20 cellular contexts compared by ENCODE assay signal in the genomic region with DNA sequence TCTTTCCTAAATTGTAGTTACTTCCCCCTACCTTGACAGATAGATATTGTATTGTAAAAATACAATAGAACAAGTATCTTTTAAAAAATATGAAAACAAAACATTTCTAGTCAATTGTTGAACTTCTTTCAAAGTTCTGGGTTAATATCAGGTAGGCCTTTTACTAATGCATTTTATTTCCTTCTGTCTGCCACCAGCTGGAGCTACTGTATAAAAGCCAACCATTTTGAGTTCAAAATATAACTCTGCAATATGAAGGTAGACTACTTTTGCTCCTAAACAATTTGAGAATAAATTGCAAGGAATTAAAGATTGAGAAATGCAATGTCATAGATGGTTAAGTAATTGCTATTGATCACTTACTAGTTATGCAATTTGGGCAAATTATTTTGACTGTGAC. TPM values are rescaled to one million over a fixed set of nuclear protein-coding genes. Genes with fewer than 3 reads are reported as not detected.
DNase-seq lines count a peak whose midpoint lies in the region; ATAC-seq, FAIRE-seq and TF ChIP-seq lines count a peak whose summit lies in the region.
"Had no signal": no experiment of that assay in that cellular context is flagged by ENCODE, and none has a peak within 500 bp of the region (broad histone marks: within the 10 kb centered on the region; RNA-seq: fewer than 3 reads in every experiment).

No MANE protein-coding gene starts in this region.

- TF ChIP-seq RAD21 in A549 (conservative IDR thresholded peaks at IDR 0.05 in 1 of 2, IDR thresholded peaks at IDR 0.05 in 1 of 2) (peak in 1 of 2 experiments; percentile 27; a peak in 1 of 5 replicates), HCT116 (IDR thresholded peaks at IDR 0.05; ENCODE audit: low read depth) (peak; percentile 17; the same call in 1 of the 2 replicates)

- in situ Hi-C loops in Panc1 (cut with HindIII; ENCODE audit: low pct_unique_long_range_greater_than_20kb, low sequenced_read_pairs) = no loop called here

- DNase-seq in A549 (ENCODE audit: low read depth in 1 of 2, low spot score in 1 of 2) = no peak
- DNase-seq in HCT116 (ENCODE audit: low read depth, low spot score) = no peak
- no peak for DNase-seq in Panc1 (ENCODE audit: low read depth, low spot score)
- DNase-seq in right lobe of liver = no peak
- no peak for DNase-seq in activated CD4-positive, CD25-positive, alpha-beta regulatory T cell treated with anti-CD3 and anti-CD28 coated beads, Interleukin-2, amount 50 U/mL, for 72 hours
- no peak for DNase-seq in activated T-helper 1 cell treated with anti-CD3 and anti-CD28 coated beads, Interleukin-12 subunit alpha, Interleukin-12 subunit beta, Interleukin-2, Interleukin-4 antibody, amounts not matched to agents 30 ng/mL and 10 ng/mL and 1 ng/mL, durations not matched to agents 14 hours and 24 hours and 36 hours (ENCODE audit: low spot score)
- DNase-seq in SIG-M5 (lab: John Stamatoyannopoulos, UW) = no peak
- DNase-seq: CD8-positive, alpha-beta T cell; DMS79; GOT3; NCI-H1105; NCI-H1694; NCI-H2107; NCI-H345; NCI-H526; OCI-M1; RPMI8226; SJCRH30; SW 1271 had no signal

- H2AFZ ChIP-seq in HCT116 (ENCODE audit: low read depth, low read length, poor library complexity, severe bottlenecking) = no peak overlapping the region

- no peak overlapping the region for H3K4me3 Mint-ChIP-seq in activated T-helper 1 cell treated with anti-CD3 and anti-CD28 coated beads, Interleukin-12 subunit alpha, Interleukin-12 subunit beta, Interleukin-2, Interleukin-4 antibody, amounts not matched to agents 30 ng/mL and 10 ng/mL and 1 ng/mL, durations not matched to agents 14 hours and 24 hours and 36 hours
- H3K4me3 Mint-ChIP-seq: CD8-positive, alpha-beta T cell had no signal

- H3K27ac ChIP-seq in A549 (no peak overlapping the region), HCT116 (ENCODE audit: low read depth, low read length) (no peak overlapping the region), Panc1 (ENCODE audit: low read length) (no peak overlapping the region), right lobe of liver (no peak overlapping the region)
- H3K27ac ChIP-seq: SJCRH30 had no signal

- TF ChIP-seq POLR2A in A549 (IDR thresholded peaks at IDR 0.05; ENCODE audit: low read length) (no peak), HCT116 (IDR thresholded peaks at IDR 0.05; ENCODE audit: borderline replicate concordance, extremely low read depth, insufficient read depth, insufficient read length) (no peak), right lobe of liver (IDR thresholded peaks at IDR 0.05) (no peak)

- POLR2A ChIA-PET in A549 (lab: Yijun Ruan, JAX) = no interaction called here
- POLR2A ChIA-PET in HCT116 (lab: Charles Lee) = no interaction called here
- POLR2A ChIA-PET in Panc1 (lab: Charles Lee) = no interaction called here

- intact Hi-C loops in HCT116 (cut with micrococcal nuclease) = no loop called here
- intact Hi-C loops in Panc1 (cut with micrococcal nuclease; ENCODE audit: unreplicated experiment) = no loop called here
- intact Hi-C loops in right lobe of liver (cut with DNase I) = no loop called here
- intact Hi-C loops in activated T-helper 1 cell treated with anti-CD3 and anti-CD28 coated beads, Interleukin-12 subunit alpha, Interleukin-12 subunit beta, Interleukin-2, Interleukin-4 antibody, amounts not matched to agents 30 ng/mL and 10 ng/mL and 1 ng/mL, durations not matched to agents 14 hours and 24 hours and 36 hours (cut with micrococcal nuclease) = no loop called here

- no peak for TF ChIP-seq EP300 in A549 (IDR thresholded peaks at IDR 0.05)

- H3K4me3 ChIP-seq in A549 = no peak overlapping the region
- no peak overlapping the region for H3K4me3 ChIP-seq in HCT116 (replicated peaks in 1 of 2; ENCODE audit: low read depth in 1 of 2, low read length in 2 of 2)
- H3K4me3 ChIP-seq in Panc1 (ENCODE audit: low read depth in 2 of 2, low read length in 2 of 2) = no peak overlapping the region
- no peak overlapping the region for H3K4me3 ChIP-seq in right lobe of liver
- H3K4me3 ChIP-seq: SJCRH30 had no signal

- H3K36me3 ChIP-seq in HCT116 (ENCODE audit: control insufficient read depth in 1 of 2, insufficient read depth in 2 of 2, low read length in 2 of 2) (no peaks in the 10 kb centered on the region), Panc1 (ENCODE audit: control insufficient read depth, insufficient read depth, low read length) (no peaks in the 10 kb centered on the region), right lobe of liver (no peaks in the 10 kb centered on the region)
- H3K36me3 ChIP-seq: SJCRH30 had no signal

- TF ChIP-seq CTCF in A549 (IDR thresholded peaks at IDR 0.05) (peak; percentile 13; the same call in 2 of the 3 replicates), HCT116 (IDR thresholded peaks at IDR 0.05 in 2 of 3, conservative IDR thresholded peaks at IDR 0.05 in 1 of 3; ENCODE audit: borderline replicate concordance in 1 of 3, insufficient read depth in 1 of 3, low read depth in 2 of 3, low read length in 2 of 3) (no peak), Panc1 (IDR thresholded peaks at IDR 0.05) (peak; percentile 12; the same call in 1 of the 2 replicates), right lobe of liver (IDR thresholded peaks at IDR 0.05) (peak; percentile 13 to 45 (median 30))

- no peaks in the 10 kb centered on the region for H3K9me3 Mint-ChIP-seq in activated T-helper 1 cell treated with anti-CD3 and anti-CD28 coated beads, Interleukin-12 subunit alpha, Interleukin-12 subunit beta, Interleukin-2, Interleukin-4 antibody, amounts not matched to agents 30 ng/mL and 10 ng/mL and 1 ng/mL, durations not matched to agents 14 hours and 24 hours and 36 hours
- H3K9me3 Mint-ChIP-seq: CD8-positive, alpha-beta T cell had no signal

- H3K79me2 ChIP-seq in HCT116 (ENCODE audit: insufficient read depth, low read length) = no peaks in the 10 kb centered on the region

- H3K27me3 Mint-ChIP-seq in activated T-helper 1 cell treated with anti-CD3 and anti-CD28 coated beads, Interleukin-12 subunit alpha, Interleukin-12 subunit beta, Interleukin-2, Interleukin-4 antibody, amounts not matched to agents 30 ng/mL and 10 ng/mL and 1 ng/mL, durations not matched to agents 14 hours and 24 hours and 36 hours (ENCODE audit: insufficient read depth) = no peaks in the 10 kb centered on the region

- no peaks in the 10 kb centered on the region for H3K4me1 ChIP-seq in A549
- peaks cover 1 to 7% of the 10 kb centered on the region in 2 experiments for H3K4me1 ChIP-seq in HCT116 (ENCODE audit: control insufficient read depth in 1 of 2, insufficient read depth in 2 of 2, low read length in 2 of 2)
- no peaks in the 10 kb centered on the region for H3K4me1 ChIP-seq in Panc1 (ENCODE audit: control insufficient read depth, insufficient read depth, low read length)
- H3K4me1 ChIP-seq in right lobe of liver = peaks cover 0 to 12% (median 5%) of the 10 kb centered on the region in 4 donors
- H3K4me1 ChIP-seq: SJCRH30 had no signal

- BruUV-seq in HCT116 (replicated peaks; lab: Mats Ljungman, UMichigan) (no TSS peak), Panc1 (replicated peaks; lab: Mats Ljungman, UMichigan) (no TSS peak)

- H3K9me3 ChIP-seq in A549 (no peaks in the 10 kb centered on the region), HCT116 (ENCODE audit: control insufficient read depth in 1 of 2, insufficient read depth in 1 of 2, low read depth in 1 of 2, low read length in 2 of 2) (no peaks in the 10 kb centered on the region), Panc1 (ENCODE audit: control insufficient read depth, insufficient read depth, low read depth, low read length) (no peaks in the 10 kb centered on the region), right lobe of liver (no peaks in the 10 kb centered on the region)
- H3K9me3 ChIP-seq: SJCRH30 had no signal

- H3K27me3 ChIP-seq in HCT116 (ENCODE audit: insufficient read depth, low read length) = no peaks in the 10 kb centered on the region
- H3K27me3 ChIP-seq in Panc1 (ENCODE audit: control insufficient read depth, insufficient read depth, low read length) = no peaks in the 10 kb centered on the region; the same call in 1 of the 2 replicates
- H3K27me3 ChIP-seq in right lobe of liver = no peaks in the 10 kb centered on the region
- H3K27me3 ChIP-seq: SJCRH30 had no signal

- ATAC-seq in A549 (no peak), HCT116 (no peak), Panc1 (no peak), right lobe of liver (peak; percentile 33 to 73 (median 48))
- ATAC-seq: CD8-positive, alpha-beta T cell had no signal

- H3K9ac ChIP-seq in HCT116 (ENCODE audit: low read length) = no peak overlapping the region

- FAIRE-seq in A549 (lab: Jason Lieb, UNC) = no peak
- FAIRE-seq: D721Med had no signal

- H3K4me1 Mint-ChIP-seq in activated T-helper 1 cell treated with anti-CD3 and anti-CD28 coated beads, Interleukin-12 subunit alpha, Interleukin-12 subunit beta, Interleukin-2, Interleukin-4 antibody, amounts not matched to agents 30 ng/mL and 10 ng/mL and 1 ng/mL, durations not matched to agents 14 hours and 24 hours and 36 hours (ENCODE audit: low read depth) = no peaks in the 10 kb centered on the region

- H3K4me2 ChIP-seq in A549 (no peak overlapping the region), HCT116 (ENCODE audit: low read length) (no peak overlapping the region)

- H3K9me2 ChIP-seq in HCT116 (ENCODE audit: insufficient read depth) = no peaks in the 10 kb centered on the region; the same call in 1 of the 2 replicates

- no peaks in the 10 kb centered on the region for H4K20me1 ChIP-seq in HCT116 (ENCODE audit: insufficient read depth)

- RAD21 ChIA-PET in HCT116 (lab: Charles Lee; ENCODE audit: low non-redundant PET in 1 of 2, low total read pairs in 2 of 2, uncharacterized antibody in 2 of 2, unreplicated experiment in 2 of 2) = no interaction called here

- no peak overlapping the region for H3K27ac Mint-ChIP-seq in activated T-helper 1 cell treated with anti-CD3 and anti-CD28 coated beads, Interleukin-12 subunit alpha, Interleukin-12 subunit beta, Interleukin-2, Interleukin-4 antibody, amounts not matched to agents 30 ng/mL and 10 ng/mL and 1 ng/mL, durations not matched to agents 14 hours and 24 hours and 36 hours
- H3K27ac Mint-ChIP-seq: CD8-positive, alpha-beta T cell had no signal

- CTCF ChIA-PET in A549 (lab: Yijun Ruan, JAX) (no interaction called here), HCT116 (lab: Charles Lee) (no interaction called here), Panc1 (lab: Charles Lee) (no interaction called here)

- H3K36me3 Mint-ChIP-seq in activated T-helper 1 cell treated with anti-CD3 and anti-CD28 coated beads, Interleukin-12 subunit alpha, Interleukin-12 subunit beta, Interleukin-2, Interleukin-4 antibody, amounts not matched to agents 30 ng/mL and 10 ng/mL and 1 ng/mL, durations not matched to agents 14 hours and 24 hours and 36 hours (ENCODE audit: low read depth) = no peaks in the 10 kb centered on the region
- H3K36me3 Mint-ChIP-seq: CD8-positive, alpha-beta T cell had no signal

RNA-seq across cellular contexts. Expression of a gene that starts 22.1 kb away (rescaled TPM):
- polyA plus RNA-seq in A549 (2011; rRNA removed) (21.2 and 31.0 TPM in 2 replicates), A549 (2017; fragmentation: RNase III; extraction: RNeasy Plus Mini Kit Qiagen cat#74134 plus additional on column Dnase treatment) (9.0 to 10.1 TPM (median 9.7 TPM) in 3 replicates)
- 5.5 and 6.2 TPM in 2 replicates for polyA plus RNA-seq in A549 (2012; cell fraction: cytosol; rRNA removed)
- 2.4 and 6.2 TPM in 2 replicates for polyA plus RNA-seq in A549 (2012; cell fraction: nucleus; rRNA removed)
- polyA minus RNA-seq in A549 (2011; rRNA and poly(A)+ RNA removed) = 10.5 and 11.6 TPM in 2 replicates
- total RNA-seq in HCT116 (2021; ENCODE audit: unreplicated experiment) (48.2 TPM), Panc1 (2021; ENCODE audit: unreplicated experiment) (44.2 TPM), right lobe of liver (10 to 100 TPM; 22.6 to 33.2 (median 27.1) TPM)
- polyA plus RNA-seq in HCT116 (2012) = 2.6 and 3.9 TPM in 2 replicates
- polyA plus RNA-seq in Panc1 (2012; ENCODE audit: insufficient read length) = 4.6 TPM
- total RNA-seq in activated T-helper 1 cell treated with anti-CD3 and anti-CD28 coated beads, Interleukin-12 subunit alpha, Interleukin-12 subunit beta, Interleukin-2, Interleukin-4 antibody, amounts not matched to agents 30 ng/mL and 10 ng/mL and 1 ng/mL, durations not matched to agents 14 hours and 24 hours and 36 hours = 33.8 and 35.8 TPM in 2 replicates

RNA-seq across cellular contexts. Expression of a gene that starts 56.1 kb away (rescaled TPM):
- polyA plus RNA-seq in A549 (2011; rRNA removed) = 130 and 145 TPM in 2 replicates
- polyA plus RNA-seq in A549 (2012; cell fraction: cytosol; rRNA removed) = 24.3 and 35.8 TPM in 2 replicates
- 30.6 and 51.3 TPM in 2 replicates for polyA plus RNA-seq in A549 (2012; cell fraction: nucleus; rRNA removed)
- 40.9 to 43.5 TPM (median 41.2 TPM) in 3 replicates for polyA plus RNA-seq in A549 (2017; fragmentation: RNase III; extraction: RNeasy Plus Mini Kit Qiagen cat#74134 plus additional on column Dnase treatment)
- polyA minus RNA-seq in A549 (2011; rRNA and poly(A)+ RNA removed) = 241 and 257 TPM in 2 replicates
- 7.1 TPM for total RNA-seq in HCT116 (2021; ENCODE audit: unreplicated experiment)
- polyA plus RNA-seq in HCT116 (2012) = 1.1 and 1.5 TPM in 2 replicates
- 61.8 TPM for total RNA-seq in Panc1 (2021; ENCODE audit: unreplicated experiment)
- polyA plus RNA-seq in Panc1 (2012; ENCODE audit: insufficient read length) = 71.4 TPM
- 10 to 100 TPM; 32.5 to 46.3 (median 44.1) TPM for total RNA-seq in right lobe of liver
- total RNA-seq in activated T-helper 1 cell treated with anti-CD3 and anti-CD28 coated beads, Interleukin-12 subunit alpha, Interleukin-12 subunit beta, Interleukin-2, Interleukin-4 antibody, amounts not matched to agents 30 ng/mL and 10 ng/mL and 1 ng/mL, durations not matched to agents 14 hours and 24 hours and 36 hours = 0.05 TPM in 1 of 2 replicates, not detected in the other

Comparison
In these comparisons a context has a peak if more than half of its experiments do, and no peak if none do; other contexts are left out.
1. ATAC-seq: peak in right lobe of liver (4 of 4); none in A549 (0 of 2), HCT116 (single experiment) and Panc1 (single experiment).
2. CTCF ChIP-seq: peak in A549 (single experiment), Panc1 (single experiment) and right lobe of liver (4 of 4); none in HCT116 (0 of 3).